In genomic region chr20:50504231-50504823, GRCh38 we compare ENCODE assay signal across 11 cellular contexts. TPM values are rescaled to one million over a fixed set of nuclear protein-coding genes. Genes with fewer than 3 reads are reported as not detected.
DNase-seq lines count a peak whose midpoint lies in the region; ATAC-seq and TF ChIP-seq lines count a peak whose summit lies in the region.
"Had no signal": no experiment of that assay in that cellular context is flagged by ENCODE, and none has a peak within 500 bp of the region (broad histone marks: within the 10 kb centered on the region; RNA-seq: fewer than 3 reads in every experiment).

No MANE protein-coding gene starts in this region.

- no peak for TF ChIP-seq CTCF in mammary epithelial cell (conservative IDR thresholded peaks at IDR 0.05 in 1 of 2, IDR thresholded peaks at IDR 0.05 in 1 of 2; ENCODE audit: extremely low read depth in 1 of 2, insufficient read depth in 1 of 2, low read depth in 1 of 2, low read length in 2 of 2)
- TF ChIP-seq CTCF in coronary artery (IDR thresholded peaks at IDR 0.05), result no peak

- no peak overlapping the region for H2BK5ac ChIP-seq in mesendoderm (ENCODE audit: low read length)

- H2BK120ac ChIP-seq in mesendoderm (ENCODE audit: low read depth, low read length), result no peak overlapping the region

- H3K9ac ChIP-seq in mammary epithelial cell (ENCODE audit: insufficient read depth, low read length) (no peak overlapping the region), mesendoderm (ENCODE audit: low read length) (no peak overlapping the region)

- BruUV-seq in mammary epithelial cell (replicated peaks; lab: Mats Ljungman, UMichigan), result no TSS peak

- no peak overlapping the region for H3K4ac ChIP-seq in mesendoderm (ENCODE audit: low read depth, low read length)

- H3K4me3 ChIP-seq in mammary epithelial cell (replicated peaks in 1 of 3; ENCODE audit: insufficient read depth in 1 of 3, low read depth in 2 of 3, low read length in 3 of 3) (no peak overlapping the region), mesendoderm (ENCODE audit: low read length) (no peak overlapping the region), coronary artery (no peak overlapping the region)

- DNase-seq in Right ventricle myocardium inferior (ENCODE audit: missing footprints) (no peak), cardiac septum (ENCODE audit: low spot score) (no peak), mammary epithelial cell (no peak), mesendoderm (peak; percentile 44), NCI-H524 (lab: John Stamatoyannopoulos, UW) (no peak), coronary artery (ENCODE audit: low spot score) (no peak), GM19240 (ENCODE audit: insufficient read length, low spot score) (no peak)
- DNase-seq: activated CD4-positive, alpha-beta T cell treated with anti-CD3 and anti-CD28 coated beads for 48 hours; NCI-H1048; stimulated activated CD4-positive, alpha-beta T cell treated with anti-CD3 and anti-CD28 coated beads, Interleukin-2, amount 100 ng/mL, for 48 hours had no signal

- H3K4me1 ChIP-seq in mammary epithelial cell (ENCODE audit: insufficient read depth, low read length) (peaks cover 6% of the 10 kb centered on the region), mesendoderm (ENCODE audit: control insufficient read depth, low read depth, low read length) (no peaks in the 10 kb centered on the region)

- dilution Hi-C loops in mammary epithelial cell (cut with HindIII; ENCODE audit: low sequenced_read_pairs), result no loop called here

- no peak overlapping the region for H3K23ac ChIP-seq in mesendoderm (ENCODE audit: low read length)

- H3K27ac ChIP-seq in mammary epithelial cell (ENCODE audit: insufficient read depth, low read depth, low read length) (no peak overlapping the region), mesendoderm (ENCODE audit: low read depth, low read length) (no peak overlapping the region), coronary artery (peak overlapping the region in 1 of 2 donors; percentile 38)

- no peak overlapping the region for H4K5ac ChIP-seq in mesendoderm (ENCODE audit: low read length)

- H3K18ac ChIP-seq in mesendoderm (ENCODE audit: low read length), result no peak overlapping the region

- H4K8ac ChIP-seq in mesendoderm (ENCODE audit: low read depth, low read length), result no peak overlapping the region

- intact Hi-C loops in Right ventricle myocardium inferior (cut with DNase I), result loop anchor here (10.0 kb wide), 1 partner anchor 240 kb away; no protein-coding TSS in a partner anchor
- intact Hi-C loops in cardiac septum (cut with DNase I), result no loop called here
- intact Hi-C loops in mammary epithelial cell (cut with micrococcal nuclease), result no loop called here

- CTCF ChIA-PET in mammary epithelial cell (lab: Charles Lee; ENCODE audit: low non-redundant PET), result no interaction called here

- H3K36me3 ChIP-seq in mammary epithelial cell (ENCODE audit: insufficient read depth, low read length), result no peaks in the 10 kb centered on the region
- no peaks in the 10 kb centered on the region for H3K36me3 ChIP-seq in mesendoderm (ENCODE audit: control insufficient read depth, insufficient read depth, low read length)

- H3K79me1 ChIP-seq in mesendoderm (ENCODE audit: low read length), result no peaks in the 10 kb centered on the region

- H3K27me3 ChIP-seq in mammary epithelial cell (ENCODE audit: insufficient read depth, low read length) (no peaks in the 10 kb centered on the region), mesendoderm (ENCODE audit: insufficient read depth, low read length, poor library complexity) (no peaks in the 10 kb centered on the region)

- H2AFZ ChIP-seq in mammary epithelial cell (ENCODE audit: low read depth, low read length), result peak overlapping the region; percentile 28

- H2BK15ac ChIP-seq in mesendoderm (replicated peaks; ENCODE audit: low read depth), result no peak overlapping the region

- peak; percentile 55 for ATAC-seq in Right ventricle myocardium inferior
- no peak for ATAC-seq in GM18517 (IDR thresholded peaks at IDR 0.05; ENCODE audit: unreplicated experiment)

- H3K79me2 ChIP-seq in mammary epithelial cell (ENCODE audit: insufficient read depth, low read length), result no peaks in the 10 kb centered on the region
- H3K79me2 ChIP-seq in mesendoderm (ENCODE audit: control insufficient read depth, insufficient read depth, low read length), result no peaks in the 10 kb centered on the region

- H3K4me2 ChIP-seq in mammary epithelial cell (ENCODE audit: insufficient read depth, low read depth, low read length), result no peak overlapping the region
- H3K4me2 ChIP-seq in mesendoderm (ENCODE audit: low read length), result no peak overlapping the region

- no peak overlapping the region for H3K56ac ChIP-seq in mesendoderm (ENCODE audit: low read length)

- in situ Hi-C loops in mammary epithelial cell (cut with MboI; ENCODE audit: low sequenced_read_pairs in 2 of 2), result no loop called here

- no peak overlapping the region for H2AK5ac ChIP-seq in mesendoderm (ENCODE audit: low read length)

- H3K9me3 ChIP-seq in mammary epithelial cell (replicated peaks; ENCODE audit: insufficient read depth, low read length), result no peaks in the 10 kb centered on the region

- 95% methylated on average over 4 of the region's 4 CpGs for WGBS in mammary epithelial cell (ENCODE audit: low coverage, missing lambda C conversion rate)
- no CpG with 5 or more reads among the region's 4 CpGs for WGBS in mesendoderm (ENCODE audit: extremely low coverage, insufficient coverage, low lambda C conversion rate)

- no peaks in the 10 kb centered on the region for H4K20me1 ChIP-seq in mammary epithelial cell (ENCODE audit: insufficient read depth, low read length)

RNA-seq across cellular contexts. Expression of gene PTPN1, which starts 5.9 kb away (rescaled TPM):
- 23.3 TPM for total RNA-seq in Right ventricle myocardium inferior
- 34.2 TPM for total RNA-seq in cardiac septum
- total RNA-seq in mammary epithelial cell, result 10 to 100 TPM; 43.5 to 90.8 TPM
- 77.0 TPM for polyA plus RNA-seq in mammary epithelial cell
- polyA minus RNA-seq in mammary epithelial cell, result 105 TPM
- polyA plus RNA-seq in mesendoderm (2013, experiment 1 of 2), result 32.0 TPM
- polyA plus RNA-seq in mesendoderm (2013, experiment 2 of 2), result 31.3 TPM
